Comparison of ENCODE assay signal across 1 cellular context in the genomic region with DNA sequence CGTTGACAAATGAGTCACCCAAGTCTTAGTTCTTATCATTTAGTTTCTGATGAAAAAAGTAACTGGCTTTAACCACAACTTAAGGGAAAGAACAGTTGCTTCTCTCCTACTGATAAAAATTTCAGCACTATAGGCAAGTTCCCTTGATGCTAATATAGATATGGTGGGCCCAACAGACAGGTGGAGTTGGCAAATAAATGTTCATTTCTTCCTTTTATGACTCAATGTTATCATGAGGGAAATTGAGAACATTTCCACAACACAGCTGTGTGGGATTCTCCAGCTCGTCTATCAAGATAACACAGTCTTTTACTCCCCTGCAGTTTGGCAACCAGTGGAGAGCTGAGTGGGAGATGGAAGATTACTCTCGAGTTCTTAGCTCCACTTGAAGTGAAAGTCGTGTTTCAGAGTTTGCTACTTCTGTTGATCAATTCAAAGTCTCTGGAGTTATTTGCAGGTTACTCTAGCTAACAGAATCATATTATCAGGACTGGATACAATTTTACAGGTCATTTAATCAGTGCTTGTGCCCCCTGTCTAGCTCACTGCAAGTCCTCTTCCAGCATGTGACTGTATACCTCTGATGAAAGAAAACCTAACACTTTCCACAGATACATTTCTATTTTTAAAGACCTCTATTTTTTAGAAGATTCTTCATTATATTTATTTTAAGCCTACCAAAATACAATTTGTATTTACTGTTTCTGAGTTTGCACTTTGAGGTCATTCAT.
A peak's percentile ranks its signal among the peaks of the same experiment; 100 is the strongest.
TF ChIP-seq lines count a peak whose summit lies in the region.

No MANE protein-coding gene starts in this region.

TF ChIP-seq in K562, 482 proteins besides CTCF, POLR2A, EP300 and RAD21 (continued from another document and continues in another):
- TF ChIP-seq, protein P1, sequence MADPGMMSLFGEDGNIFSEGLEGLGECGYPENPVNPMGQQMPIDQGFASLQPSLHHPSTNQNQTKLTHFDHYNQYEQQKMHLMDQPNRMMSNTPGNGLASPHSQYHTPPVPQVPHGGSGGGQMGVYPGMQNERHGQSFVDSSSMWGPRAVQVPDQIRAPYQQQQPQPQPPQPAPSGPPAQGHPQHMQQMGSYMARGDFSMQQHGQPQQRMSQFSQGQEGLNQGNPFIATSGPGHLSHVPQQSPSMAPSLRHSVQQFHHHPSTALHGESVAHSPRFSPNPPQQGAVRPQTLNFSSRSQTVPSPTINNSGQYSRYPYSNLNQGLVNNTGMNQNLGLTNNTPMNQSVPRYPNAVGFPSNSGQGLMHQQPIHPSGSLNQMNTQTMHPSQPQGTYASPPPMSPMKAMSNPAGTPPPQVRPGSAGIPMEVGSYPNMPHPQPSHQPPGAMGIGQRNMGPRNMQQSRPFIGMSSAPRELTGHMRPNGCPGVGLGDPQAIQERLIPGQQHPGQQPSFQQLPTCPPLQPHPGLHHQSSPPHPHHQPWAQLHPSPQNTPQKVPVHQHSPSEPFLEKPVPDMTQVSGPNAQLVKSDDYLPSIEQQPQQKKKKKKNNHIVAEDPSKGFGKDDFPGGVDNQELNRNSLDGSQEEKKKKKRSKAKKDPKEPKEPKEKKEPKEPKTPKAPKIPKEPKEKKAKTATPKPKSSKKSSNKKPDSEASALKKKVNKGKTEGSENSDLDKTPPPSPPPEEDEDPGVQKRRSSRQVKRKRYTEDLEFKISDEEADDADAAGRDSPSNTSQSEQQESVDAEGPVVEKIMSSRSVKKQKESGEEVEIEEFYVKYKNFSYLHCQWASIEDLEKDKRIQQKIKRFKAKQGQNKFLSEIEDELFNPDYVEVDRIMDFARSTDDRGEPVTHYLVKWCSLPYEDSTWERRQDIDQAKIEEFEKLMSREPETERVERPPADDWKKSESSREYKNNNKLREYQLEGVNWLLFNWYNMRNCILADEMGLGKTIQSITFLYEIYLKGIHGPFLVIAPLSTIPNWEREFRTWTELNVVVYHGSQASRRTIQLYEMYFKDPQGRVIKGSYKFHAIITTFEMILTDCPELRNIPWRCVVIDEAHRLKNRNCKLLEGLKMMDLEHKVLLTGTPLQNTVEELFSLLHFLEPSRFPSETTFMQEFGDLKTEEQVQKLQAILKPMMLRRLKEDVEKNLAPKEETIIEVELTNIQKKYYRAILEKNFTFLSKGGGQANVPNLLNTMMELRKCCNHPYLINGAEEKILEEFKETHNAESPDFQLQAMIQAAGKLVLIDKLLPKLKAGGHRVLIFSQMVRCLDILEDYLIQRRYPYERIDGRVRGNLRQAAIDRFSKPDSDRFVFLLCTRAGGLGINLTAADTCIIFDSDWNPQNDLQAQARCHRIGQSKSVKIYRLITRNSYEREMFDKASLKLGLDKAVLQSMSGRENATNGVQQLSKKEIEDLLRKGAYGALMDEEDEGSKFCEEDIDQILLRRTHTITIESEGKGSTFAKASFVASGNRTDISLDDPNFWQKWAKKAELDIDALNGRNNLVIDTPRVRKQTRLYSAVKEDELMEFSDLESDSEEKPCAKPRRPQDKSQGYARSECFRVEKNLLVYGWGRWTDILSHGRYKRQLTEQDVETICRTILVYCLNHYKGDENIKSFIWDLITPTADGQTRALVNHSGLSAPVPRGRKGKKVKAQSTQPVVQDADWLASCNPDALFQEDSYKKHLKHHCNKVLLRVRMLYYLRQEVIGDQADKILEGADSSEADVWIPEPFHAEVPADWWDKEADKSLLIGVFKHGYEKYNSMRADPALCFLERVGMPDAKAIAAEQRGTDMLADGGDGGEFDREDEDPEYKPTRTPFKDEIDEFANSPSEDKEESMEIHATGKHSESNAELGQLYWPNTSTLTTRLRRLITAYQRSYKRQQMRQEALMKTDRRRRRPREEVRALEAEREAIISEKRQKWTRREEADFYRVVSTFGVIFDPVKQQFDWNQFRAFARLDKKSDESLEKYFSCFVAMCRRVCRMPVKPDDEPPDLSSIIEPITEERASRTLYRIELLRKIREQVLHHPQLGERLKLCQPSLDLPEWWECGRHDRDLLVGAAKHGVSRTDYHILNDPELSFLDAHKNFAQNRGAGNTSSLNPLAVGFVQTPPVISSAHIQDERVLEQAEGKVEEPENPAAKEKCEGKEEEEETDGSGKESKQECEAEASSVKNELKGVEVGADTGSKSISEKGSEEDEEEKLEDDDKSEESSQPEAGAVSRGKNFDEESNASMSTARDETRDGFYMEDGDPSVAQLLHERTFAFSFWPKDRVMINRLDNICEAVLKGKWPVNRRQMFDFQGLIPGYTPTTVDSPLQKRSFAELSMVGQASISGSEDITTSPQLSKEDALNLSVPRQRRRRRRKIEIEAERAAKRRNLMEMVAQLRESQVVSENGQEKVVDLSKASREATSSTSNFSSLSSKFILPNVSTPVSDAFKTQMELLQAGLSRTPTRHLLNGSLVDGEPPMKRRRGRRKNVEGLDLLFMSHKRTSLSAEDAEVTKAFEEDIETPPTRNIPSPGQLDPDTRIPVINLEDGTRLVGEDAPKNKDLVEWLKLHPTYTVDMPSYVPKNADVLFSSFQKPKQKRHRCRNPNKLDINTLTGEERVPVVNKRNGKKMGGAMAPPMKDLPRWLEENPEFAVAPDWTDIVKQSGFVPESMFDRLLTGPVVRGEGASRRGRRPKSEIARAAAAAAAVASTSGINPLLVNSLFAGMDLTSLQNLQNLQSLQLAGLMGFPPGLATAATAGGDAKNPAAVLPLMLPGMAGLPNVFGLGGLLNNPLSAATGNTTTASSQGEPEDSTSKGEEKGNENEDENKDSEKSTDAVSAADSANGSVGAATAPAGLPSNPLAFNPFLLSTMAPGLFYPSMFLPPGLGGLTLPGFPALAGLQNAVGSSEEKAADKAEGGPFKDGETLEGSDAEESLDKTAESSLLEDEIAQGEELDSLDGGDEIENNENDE (IDR thresholded peaks at IDR 0.05; ENCODE audit: low read depth, low read length) = no peak
- TF ChIP-seq TAL1 (IDR thresholded peaks at IDR 0.05) (peak; percentile 72), ZBED1 (IDR thresholded peaks at IDR 0.05) (0 out of 2 replicates have a peak, but pooled peaks have one; percentile 33), ZNF23 (CRISPR knock-in tag; IDR thresholded peaks at IDR 0.05) (no peak), RB1 (IDR thresholded peaks at IDR 0.05; ENCODE audit: low read depth) (no peak), MEIS2 (IDR thresholded peaks at IDR 0.05; ENCODE audit: partially characterized antibody) (peak; percentile 82), ZNF717 (CRISPR knock-in tag; IDR thresholded peaks at IDR 0.05) (no peak), FIP1L1 (IDR thresholded peaks at IDR 0.05; ENCODE audit: low read depth, low read length, poor library complexity, severe bottlenecking) (no peak), GTF2E2 (tag; IDR thresholded peaks at IDR 0.05) (no peak), ZNF324 (CRISPR knock-in tag; IDR thresholded peaks at IDR 0.05) (no peak), CHD2 (IDR thresholded peaks at IDR 0.05; ENCODE audit: low read depth, low read length) (no peak), MAZ (CRISPR knock-in tag; conservative IDR thresholded peaks at IDR 0.05 in 1 of 2, IDR thresholded peaks at IDR 0.05 in 1 of 2) (peak in 1 of 2 experiments; percentile 42; a peak in 1 of 4 replicates)
- TF ChIP-seq, protein P2, sequence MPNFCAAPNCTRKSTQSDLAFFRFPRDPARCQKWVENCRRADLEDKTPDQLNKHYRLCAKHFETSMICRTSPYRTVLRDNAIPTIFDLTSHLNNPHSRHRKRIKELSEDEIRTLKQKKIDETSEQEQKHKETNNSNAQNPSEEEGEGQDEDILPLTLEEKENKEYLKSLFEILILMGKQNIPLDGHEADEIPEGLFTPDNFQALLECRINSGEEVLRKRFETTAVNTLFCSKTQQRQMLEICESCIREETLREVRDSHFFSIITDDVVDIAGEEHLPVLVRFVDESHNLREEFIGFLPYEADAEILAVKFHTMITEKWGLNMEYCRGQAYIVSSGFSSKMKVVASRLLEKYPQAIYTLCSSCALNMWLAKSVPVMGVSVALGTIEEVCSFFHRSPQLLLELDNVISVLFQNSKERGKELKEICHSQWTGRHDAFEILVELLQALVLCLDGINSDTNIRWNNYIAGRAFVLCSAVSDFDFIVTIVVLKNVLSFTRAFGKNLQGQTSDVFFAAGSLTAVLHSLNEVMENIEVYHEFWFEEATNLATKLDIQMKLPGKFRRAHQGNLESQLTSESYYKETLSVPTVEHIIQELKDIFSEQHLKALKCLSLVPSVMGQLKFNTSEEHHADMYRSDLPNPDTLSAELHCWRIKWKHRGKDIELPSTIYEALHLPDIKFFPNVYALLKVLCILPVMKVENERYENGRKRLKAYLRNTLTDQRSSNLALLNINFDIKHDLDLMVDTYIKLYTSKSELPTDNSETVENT (CRISPR knock-in tag; IDR thresholded peaks at IDR 0.05) = no peak
- TF ChIP-seq, protein P3, sequence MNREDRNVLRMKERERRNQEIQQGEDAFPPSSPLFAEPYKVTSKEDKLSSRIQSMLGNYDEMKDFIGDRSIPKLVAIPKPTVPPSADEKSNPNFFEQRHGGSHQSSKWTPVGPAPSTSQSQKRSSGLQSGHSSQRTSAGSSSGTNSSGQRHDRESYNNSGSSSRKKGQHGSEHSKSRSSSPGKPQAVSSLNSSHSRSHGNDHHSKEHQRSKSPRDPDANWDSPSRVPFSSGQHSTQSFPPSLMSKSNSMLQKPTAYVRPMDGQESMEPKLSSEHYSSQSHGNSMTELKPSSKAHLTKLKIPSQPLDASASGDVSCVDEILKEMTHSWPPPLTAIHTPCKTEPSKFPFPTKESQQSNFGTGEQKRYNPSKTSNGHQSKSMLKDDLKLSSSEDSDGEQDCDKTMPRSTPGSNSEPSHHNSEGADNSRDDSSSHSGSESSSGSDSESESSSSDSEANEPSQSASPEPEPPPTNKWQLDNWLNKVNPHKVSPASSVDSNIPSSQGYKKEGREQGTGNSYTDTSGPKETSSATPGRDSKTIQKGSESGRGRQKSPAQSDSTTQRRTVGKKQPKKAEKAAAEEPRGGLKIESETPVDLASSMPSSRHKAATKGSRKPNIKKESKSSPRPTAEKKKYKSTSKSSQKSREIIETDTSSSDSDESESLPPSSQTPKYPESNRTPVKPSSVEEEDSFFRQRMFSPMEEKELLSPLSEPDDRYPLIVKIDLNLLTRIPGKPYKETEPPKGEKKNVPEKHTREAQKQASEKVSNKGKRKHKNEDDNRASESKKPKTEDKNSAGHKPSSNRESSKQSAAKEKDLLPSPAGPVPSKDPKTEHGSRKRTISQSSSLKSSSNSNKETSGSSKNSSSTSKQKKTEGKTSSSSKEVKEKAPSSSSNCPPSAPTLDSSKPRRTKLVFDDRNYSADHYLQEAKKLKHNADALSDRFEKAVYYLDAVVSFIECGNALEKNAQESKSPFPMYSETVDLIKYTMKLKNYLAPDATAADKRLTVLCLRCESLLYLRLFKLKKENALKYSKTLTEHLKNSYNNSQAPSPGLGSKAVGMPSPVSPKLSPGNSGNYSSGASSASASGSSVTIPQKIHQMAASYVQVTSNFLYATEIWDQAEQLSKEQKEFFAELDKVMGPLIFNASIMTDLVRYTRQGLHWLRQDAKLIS (CRISPR knock-in tag; IDR thresholded peaks at IDR 0.05) = no peak
- TF ChIP-seq, protein P4, sequence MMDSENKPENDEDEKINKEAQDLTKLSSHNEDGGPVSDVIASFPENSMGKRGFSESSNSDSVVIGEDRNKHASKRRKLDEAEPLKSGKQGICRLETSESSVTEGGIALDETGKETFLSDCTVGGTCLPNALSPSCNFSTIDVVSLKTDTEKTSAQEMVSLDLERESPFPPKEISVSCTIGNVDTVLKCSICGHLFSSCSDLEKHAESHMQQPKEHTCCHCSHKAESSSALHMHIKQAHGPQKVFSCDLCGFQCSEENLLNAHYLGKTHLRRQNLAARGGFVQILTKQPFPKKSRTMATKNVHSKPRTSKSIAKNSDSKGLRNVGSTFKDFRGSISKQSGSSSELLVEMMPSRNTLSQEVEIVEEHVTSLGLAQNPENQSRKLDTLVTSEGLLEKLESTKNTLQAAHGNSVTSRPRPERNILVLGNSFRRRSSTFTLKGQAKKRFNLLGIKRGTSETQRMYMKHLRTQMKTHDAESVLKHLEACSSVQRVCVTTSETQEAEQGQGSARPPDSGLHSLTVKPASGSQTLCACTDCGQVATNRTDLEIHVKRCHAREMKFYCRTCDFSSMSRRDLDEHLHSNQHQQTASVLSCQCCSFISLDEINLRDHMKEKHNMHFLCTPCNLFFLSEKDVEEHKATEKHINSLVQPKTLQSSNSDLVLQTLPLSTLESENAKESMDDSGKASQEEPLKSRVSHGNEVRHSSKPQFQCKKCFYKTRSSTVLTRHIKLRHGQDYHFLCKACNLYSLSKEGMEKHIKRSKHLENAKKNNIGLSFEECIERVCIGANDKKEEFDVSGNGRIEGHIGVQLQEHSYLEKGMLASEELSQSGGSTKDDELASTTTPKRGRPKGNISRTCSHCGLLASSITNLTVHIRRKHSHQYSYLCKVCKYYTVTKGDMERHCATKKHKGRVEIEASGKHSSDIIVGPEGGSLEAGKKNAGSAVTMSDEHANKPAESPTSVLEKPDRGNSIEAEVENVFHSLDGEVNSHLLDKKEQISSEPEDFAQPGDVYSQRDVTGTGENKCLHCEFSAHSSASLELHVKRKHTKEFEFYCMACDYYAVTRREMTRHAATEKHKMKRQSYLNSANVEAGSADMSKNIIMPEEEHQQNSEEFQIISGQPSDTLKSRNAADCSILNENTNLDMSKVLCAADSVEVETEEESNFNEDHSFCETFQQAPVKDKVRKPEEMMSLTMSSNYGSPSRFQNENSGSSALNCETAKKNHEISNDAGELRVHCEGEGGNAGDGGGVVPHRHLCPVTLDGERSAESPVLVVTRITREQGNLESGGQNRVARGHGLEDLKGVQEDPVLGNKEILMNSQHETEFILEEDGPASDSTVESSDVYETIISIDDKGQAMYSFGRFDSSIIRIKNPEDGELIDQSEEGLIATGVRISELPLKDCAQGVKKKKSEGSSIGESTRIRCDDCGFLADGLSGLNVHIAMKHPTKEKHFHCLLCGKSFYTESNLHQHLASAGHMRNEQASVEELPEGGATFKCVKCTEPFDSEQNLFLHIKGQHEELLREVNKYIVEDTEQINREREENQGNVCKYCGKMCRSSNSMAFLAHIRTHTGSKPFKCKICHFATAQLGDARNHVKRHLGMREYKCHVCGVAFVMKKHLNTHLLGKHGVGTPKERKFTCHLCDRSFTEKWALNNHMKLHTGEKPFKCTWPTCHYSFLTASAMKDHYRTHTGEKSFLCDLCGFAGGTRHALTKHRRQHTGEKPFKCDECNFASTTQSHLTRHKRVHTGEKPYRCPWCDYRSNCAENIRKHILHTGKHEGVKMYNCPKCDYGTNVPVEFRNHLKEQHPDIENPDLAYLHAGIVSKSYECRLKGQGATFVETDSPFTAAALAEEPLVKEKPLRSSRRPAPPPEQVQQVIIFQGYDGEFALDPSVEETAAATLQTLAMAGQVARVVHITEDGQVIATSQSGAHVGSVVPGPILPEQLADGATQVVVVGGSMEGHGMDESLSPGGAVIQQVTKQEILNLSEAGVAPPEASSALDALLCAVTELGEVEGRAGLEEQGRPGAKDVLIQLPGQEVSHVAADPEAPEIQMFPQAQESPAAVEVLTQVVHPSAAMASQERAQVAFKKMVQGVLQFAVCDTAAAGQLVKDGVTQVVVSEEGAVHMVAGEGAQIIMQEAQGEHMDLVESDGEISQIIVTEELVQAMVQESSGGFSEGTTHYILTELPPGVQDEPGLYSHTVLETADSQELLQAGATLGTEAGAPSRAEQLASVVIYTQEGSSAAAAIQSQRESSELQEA (IDR thresholded peaks at IDR 0.05; ENCODE audit: low read depth) = no peak
- TF ChIP-seq, protein P5, sequence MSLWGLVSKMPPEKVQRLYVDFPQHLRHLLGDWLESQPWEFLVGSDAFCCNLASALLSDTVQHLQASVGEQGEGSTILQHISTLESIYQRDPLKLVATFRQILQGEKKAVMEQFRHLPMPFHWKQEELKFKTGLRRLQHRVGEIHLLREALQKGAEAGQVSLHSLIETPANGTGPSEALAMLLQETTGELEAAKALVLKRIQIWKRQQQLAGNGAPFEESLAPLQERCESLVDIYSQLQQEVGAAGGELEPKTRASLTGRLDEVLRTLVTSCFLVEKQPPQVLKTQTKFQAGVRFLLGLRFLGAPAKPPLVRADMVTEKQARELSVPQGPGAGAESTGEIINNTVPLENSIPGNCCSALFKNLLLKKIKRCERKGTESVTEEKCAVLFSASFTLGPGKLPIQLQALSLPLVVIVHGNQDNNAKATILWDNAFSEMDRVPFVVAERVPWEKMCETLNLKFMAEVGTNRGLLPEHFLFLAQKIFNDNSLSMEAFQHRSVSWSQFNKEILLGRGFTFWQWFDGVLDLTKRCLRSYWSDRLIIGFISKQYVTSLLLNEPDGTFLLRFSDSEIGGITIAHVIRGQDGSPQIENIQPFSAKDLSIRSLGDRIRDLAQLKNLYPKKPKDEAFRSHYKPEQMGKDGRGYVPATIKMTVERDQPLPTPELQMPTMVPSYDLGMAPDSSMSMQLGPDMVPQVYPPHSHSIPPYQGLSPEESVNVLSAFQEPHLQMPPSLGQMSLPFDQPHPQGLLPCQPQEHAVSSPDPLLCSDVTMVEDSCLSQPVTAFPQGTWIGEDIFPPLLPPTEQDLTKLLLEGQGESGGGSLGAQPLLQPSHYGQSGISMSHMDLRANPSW (CRISPR knock-in tag; IDR thresholded peaks at IDR 0.05) = no peak
